ENCODE assay signal across 15 cellular contexts in the genomic region with DNA sequence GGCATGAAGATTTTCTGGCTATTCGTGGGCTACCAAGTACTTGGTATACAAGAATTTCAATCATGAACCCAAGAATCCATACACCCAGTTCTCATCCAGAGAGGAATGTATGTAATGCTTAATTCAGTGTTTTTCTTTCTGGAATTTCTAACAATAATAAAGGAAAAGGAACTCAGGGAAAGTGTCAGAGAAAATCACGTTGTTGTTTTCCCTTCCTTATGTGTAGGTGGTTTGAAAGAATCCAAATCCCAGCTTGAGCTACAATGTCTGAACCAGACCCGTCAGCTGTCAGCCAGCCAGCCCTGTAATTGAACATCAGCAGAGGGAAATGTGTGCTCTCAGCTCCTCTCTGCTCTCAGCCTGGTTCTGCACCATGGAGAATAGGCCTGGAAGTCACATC.
DNase-seq lines count a peak whose midpoint lies in the region; TF ChIP-seq lines count a peak whose summit lies in the region.
"Had no signal": no experiment of that assay in that cellular context is flagged by ENCODE, and none has a peak within 500 bp of the region (broad histone marks: within the 10 kb centered on the region; RNA-seq: fewer than 3 reads in every experiment).

No MANE protein-coding gene starts in this region.

- H3K9me3 ChIP-seq in ascending aorta (no peaks in the 10 kb centered on the region), esophagus muscularis mucosa (no peaks in the 10 kb centered on the region)
- H3K9me3 ChIP-seq: left lung, pancreas, Peyer's patch had no signal

- H3K4me3 ChIP-seq in ascending aorta (no peak overlapping the region), esophagus muscularis mucosa (no peak overlapping the region)
- H3K4me3 ChIP-seq: left lung, pancreas, Peyer's patch had no signal

- H3K36me3 ChIP-seq in ascending aorta = no peaks in the 10 kb centered on the region
- no peaks in the 10 kb centered on the region for H3K36me3 ChIP-seq in esophagus muscularis mucosa
- H3K36me3 ChIP-seq: left lung, pancreas, Peyer's patch had no signal

- no peaks in the 10 kb centered on the region for H3K27me3 ChIP-seq in ascending aorta
- H3K27me3 ChIP-seq in esophagus muscularis mucosa = no peaks in the 10 kb centered on the region
- H3K27me3 ChIP-seq: left lung, pancreas, Peyer's patch had no signal

- no peak for TF ChIP-seq EP300 in esophagus muscularis mucosa (IDR thresholded peaks at IDR 0.05)

- H3K4me1 ChIP-seq in ascending aorta (peaks cover 0 to 29% of the 10 kb centered on the region in 2 donors), esophagus muscularis mucosa (peaks cover 0 to 24% (median 10%) of the 10 kb centered on the region in 4 donors)
- H3K4me1 ChIP-seq: left lung, pancreas, Peyer's patch had no signal

- no peak for TF ChIP-seq CTCF in ascending aorta (IDR thresholded peaks at IDR 0.05)
- TF ChIP-seq CTCF in esophagus muscularis mucosa (IDR thresholded peaks at IDR 0.05) = no peak

- no peak for TF ChIP-seq POLR2A in esophagus muscularis mucosa (IDR thresholded peaks at IDR 0.05; ENCODE audit: low read depth)

- DNase-seq in ELF-1 (ENCODE audit: low read depth, low spot score) = peak; percentile 17
- no peak for DNase-seq in ascending aorta (ENCODE audit: low spot score in 2 of 2)
- DNase-seq in esophagus muscularis mucosa (ENCODE audit: extremely low spot score) = peak; percentile 19
- DNase-seq in renal cortical epithelial cell (ENCODE audit: low read depth) = peak; percentile 26
- no peak for DNase-seq in epidermal melanocyte (ENCODE audit: insufficient read length, low spot score)
- DNase-seq in stimulated activated naive CD4-positive, alpha-beta T cell (lab: John Stamatoyannopoulos, UW) = no peak
- DNase-seq in activated naive CD4-positive, alpha-beta T cell (lab: John Stamatoyannopoulos, UW) = no peak
- DNase-seq in NCI-H82 treated with DMSO at 0.1 percent for 48 hours (lab: John Stamatoyannopoulos, UW; ENCODE audit: unreplicated experiment) = no peak
- DNase-seq: activated naive CD8-positive, alpha-beta T cell treated with anti-CD3 and anti-CD28 coated beads, Interleukin-2, amount 50 U/mL, for 24 hours; Calu3; left lung; NCI-H1092; pancreas; Peyer's patch had no signal

- intact Hi-C loops in ascending aorta (cut with DNase I) = no loop called here
- intact Hi-C loops in esophagus muscularis mucosa (cut with DNase I) = no loop called here

- H3K27ac ChIP-seq in ascending aorta (peak overlapping the region; percentile 3 to 88), esophagus muscularis mucosa (replicated peaks in 1 of 4) (no peak overlapping the region)
- H3K27ac ChIP-seq: KMS-11, left lung, pancreas, Peyer's patch had no signal

- WGBS in esophagus muscularis mucosa = 60% methylated on average over 3 of the region's 3 CpGs

Comparison
In these comparisons a context has a peak if more than half of its experiments do, and no peak if none do; other contexts are left out.
1. DNase-seq: peak in ELF-1 (single experiment), esophagus muscularis mucosa (single experiment) and renal cortical epithelial cell (single experiment); none in ascending aorta (0 of 2), epidermal melanocyte (single experiment), stimulated activated naive CD4-positive, alpha-beta T cell (0 of 6), activated naive CD4-positive, alpha-beta T cell (0 of 4) and NCI-H82 treated with DMSO at 0.1 percent for 48 hours (single experiment).
2. H3K27ac ChIP-seq: peak in ascending aorta (2 of 2); none in esophagus muscularis mucosa (0 of 4).